ENCODE assay signal across 9 cellular contexts in the genomic region with DNA sequence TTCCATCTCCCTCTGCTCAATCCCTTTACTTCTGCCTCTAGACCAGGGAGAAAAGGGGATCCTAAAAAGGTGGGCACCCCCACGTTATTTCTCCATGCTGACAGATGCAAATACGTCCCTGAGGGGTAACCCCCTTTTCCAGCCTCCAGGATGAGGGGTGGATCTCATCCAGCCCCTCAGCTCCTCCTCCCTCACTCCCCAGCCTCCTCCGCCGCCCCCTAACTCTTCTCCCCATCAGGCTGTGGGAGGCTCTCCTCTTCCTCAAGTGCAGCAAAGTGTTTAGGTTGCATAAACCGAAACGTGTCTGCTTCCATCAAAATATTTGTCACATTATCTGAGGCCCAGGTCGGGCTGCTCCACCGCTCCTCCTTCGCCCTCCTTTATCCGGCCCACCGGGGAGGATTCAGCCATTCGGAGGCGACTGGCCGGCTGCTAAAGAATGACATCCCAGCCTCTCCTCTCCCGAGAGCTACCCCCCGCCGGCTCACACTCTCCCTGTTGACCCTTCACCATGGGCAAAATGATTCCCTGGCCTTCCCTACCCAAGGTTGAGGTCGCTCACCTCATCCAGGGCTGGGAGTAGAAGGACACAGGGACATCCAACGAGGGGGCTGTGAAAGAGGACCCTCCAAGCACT. TPM values are rescaled to one million over a fixed set of nuclear protein-coding genes. Genes with fewer than 3 reads are reported as not detected.
A peak's percentile ranks its signal among the peaks of the same experiment; 100 is the strongest.
DNase-seq lines count a peak whose midpoint lies in the region; ATAC-seq and TF ChIP-seq lines count a peak whose summit lies in the region.
"Had no signal": no experiment of that assay in that cellular context is flagged by ENCODE, and none has a peak within 500 bp of the region (broad histone marks: within the 10 kb centered on the region; RNA-seq: fewer than 3 reads in every experiment).

No MANE protein-coding gene starts in this region.

- ATAC-seq in activated naive CD8-positive, alpha-beta T cell treated with anti-CD3 and anti-CD28 coated beads, Interleukin-2, amount 10 ng/mL, durations not matched to agents 7 days and 5 days (ENCODE audit: low read depth): no peak

- peaks cover 55% of the 10 kb centered on the region for H3K27me3 ChIP-seq in H7 (ENCODE audit: control insufficient read depth, insufficient read depth, low read length)

- H3K9me3 Mint-ChIP-seq in activated naive CD8-positive, alpha-beta T cell treated with anti-CD3 and anti-CD28 coated beads, Interleukin-2, amount 10 ng/mL, durations not matched to agents 7 days and 5 days: no peaks in the 10 kb centered on the region
- H3K9me3 Mint-ChIP-seq in mesothelial cell of epicardium: no peaks in the 10 kb centered on the region

- H3K4me1 Mint-ChIP-seq in activated naive CD8-positive, alpha-beta T cell treated with anti-CD3 and anti-CD28 coated beads, Interleukin-2, amount 10 ng/mL, durations not matched to agents 7 days and 5 days: peaks cover 16% of the 10 kb centered on the region
- peaks cover 21% of the 10 kb centered on the region for H3K4me1 Mint-ChIP-seq in mesothelial cell of epicardium

- H3K27ac Mint-ChIP-seq in activated naive CD8-positive, alpha-beta T cell treated with anti-CD3 and anti-CD28 coated beads, Interleukin-2, amount 10 ng/mL, durations not matched to agents 7 days and 5 days: no peak overlapping the region
- H3K27ac Mint-ChIP-seq in mesothelial cell of epicardium: no peak overlapping the region

- POLR2A ChIA-PET in activated naive CD8-positive, alpha-beta T cell treated with anti-CD3 and anti-CD28 coated beads, Interleukin-2, amount 10 ng/mL, durations not matched to agents 7 days and 5 days (lab: Charles Lee): interaction anchor here (0.9 to 1.4 kb wide), 3 partner anchors 22 to 179 kb away, joined by 3 to 6 read pairs (median 3); partner anchors contain the start of genes HEXIM1, KIF18B and NMT1

- H3K4me3 ChIP-seq in AG10803 (ENCODE audit: low read length) (peak overlapping the region; percentile 64; the same call in 1 of the 2 replicates), H7 (ENCODE audit: insufficient read depth, low read depth, low read length) (peak overlapping the region; percentile 76)

- H3K4me3 Mint-ChIP-seq in activated naive CD8-positive, alpha-beta T cell treated with anti-CD3 and anti-CD28 coated beads, Interleukin-2, amount 10 ng/mL, durations not matched to agents 7 days and 5 days: peak overlapping the region; percentile 80
- H3K4me3 Mint-ChIP-seq in mesothelial cell of epicardium: peak overlapping the region; percentile 75

- peaks cover 79% of the 10 kb centered on the region for H3K27me3 Mint-ChIP-seq in activated naive CD8-positive, alpha-beta T cell treated with anti-CD3 and anti-CD28 coated beads, Interleukin-2, amount 10 ng/mL, durations not matched to agents 7 days and 5 days
- H3K27me3 Mint-ChIP-seq in mesothelial cell of epicardium (ENCODE audit: low read depth): peaks cover 86% of the 10 kb centered on the region

- in situ Hi-C loops in KBM-7 (cut with MboI; ENCODE audit: low pct_unique_long_range_greater_than_20kb, low sequenced_read_pairs): no loop called here

- no peaks in the 10 kb centered on the region for H3K36me3 Mint-ChIP-seq in activated naive CD8-positive, alpha-beta T cell treated with anti-CD3 and anti-CD28 coated beads, Interleukin-2, amount 10 ng/mL, durations not matched to agents 7 days and 5 days
- H3K36me3 Mint-ChIP-seq in mesothelial cell of epicardium: no peaks in the 10 kb centered on the region

- no peak for DNase-seq in AG10803 (ENCODE audit: low read depth)
- peak; percentile 80 for DNase-seq in H7
- DNase-seq in activated naive CD8-positive, alpha-beta T cell treated with anti-CD3 and anti-CD28 coated beads, Interleukin-2, amount 10 ng/mL, durations not matched to agents 7 days and 5 days: no peak
- DNase-seq in mesothelial cell of epicardium (ENCODE audit: low spot score in 2 of 2, unreplicated experiment in 2 of 2): no peak
- no peak for DNase-seq in SHP77 treated with DMSO at 0.1 percent for 48 hours (lab: John Stamatoyannopoulos, UW)
- no peak for DNase-seq in stimulated activated CD4-positive, alpha-beta T cell treated with anti-CD3 and anti-CD28 coated beads, Interleukin-2, amount 100 ng/mL, for 24 hours
- no peak for DNase-seq in islet precursor cell
- DNase-seq in KBM-7: no peak
- DNase-seq: DMS153 had no signal

- TF ChIP-seq CTCF in AG10803 (conservative IDR thresholded peaks at IDR 0.05; ENCODE audit: low read length): no peak
- TF ChIP-seq CTCF in mesothelial cell of epicardium (IDR thresholded peaks at IDR 0.05; ENCODE audit: unreplicated experiment): no peak

- H3K36me3 ChIP-seq in H7 (replicated peaks; ENCODE audit: control insufficient read depth, insufficient read depth, low read length): no peaks in the 10 kb centered on the region

RNA-seq across cellular contexts. Expression of gene C1QL1, which starts 1.2 kb away (rescaled TPM):
- 12.7 and 17.3 TPM in 2 replicates for total RNA-seq in H7 (2014; rRNA removed; shearing (Covaris generic))
- total RNA-seq in activated naive CD8-positive, alpha-beta T cell treated with anti-CD3 and anti-CD28 coated beads, Interleukin-2, amount 10 ng/mL, durations not matched to agents 7 days and 5 days: not detected
- 2.2 to 3.1 TPM (median 3.0 TPM) in 3 replicates for total RNA-seq in mesothelial cell of epicardium

RNA-seq across cellular contexts. Expression of gene KIF18B, which starts 21.7 kb away (rescaled TPM):
- 17.9 and 20.4 TPM in 2 replicates for total RNA-seq in H7 (2014; rRNA removed; shearing (Covaris generic))
- total RNA-seq in activated naive CD8-positive, alpha-beta T cell treated with anti-CD3 and anti-CD28 coated beads, Interleukin-2, amount 10 ng/mL, durations not matched to agents 7 days and 5 days: 10 to 100 TPM; 66.7 to 70.5 TPM
- total RNA-seq in mesothelial cell of epicardium: 19.0 to 20.2 TPM (median 19.2 TPM) in 3 replicates

RNA-seq across cellular contexts. Expression of gene GFAP, which starts 54.0 kb away (rescaled TPM):
- 0.10 and 0.85 TPM in 2 replicates for total RNA-seq in H7 (2014; rRNA removed; shearing (Covaris generic))
- not detected for total RNA-seq in activated naive CD8-positive, alpha-beta T cell treated with anti-CD3 and anti-CD28 coated beads, Interleukin-2, amount 10 ng/mL, durations not matched to agents 7 days and 5 days
- total RNA-seq in mesothelial cell of epicardium: not detected in 3 replicates
